ENCODE assay signal across 17 cellular contexts in genomic region chr4:114226968-114227760, GRCh38.
A peak's percentile ranks its signal among the peaks of the same experiment; 100 is the strongest.
DNase-seq lines count a peak whose midpoint lies in the region; ATAC-seq, FAIRE-seq and TF ChIP-seq lines count a peak whose summit lies in the region.
"Had no signal": no experiment of that assay in that cellular context is flagged by ENCODE, and none has a peak within 500 bp of the region (broad histone marks: within the 10 kb centered on the region; RNA-seq: fewer than 3 reads in every experiment).

No MANE protein-coding gene starts in this region.

- H2AFZ ChIP-seq in GM12878 (ENCODE audit: control insufficient read depth, low read depth, low read length), result no peak overlapping the region

- DNase-seq in GM12878 (ENCODE audit: low read depth, low spot score) (no peak), NCI-H510A (lab: John Stamatoyannopoulos, UW) (no peak), C1 segment of cervical spinal cord (lab: John Stamatoyannopoulos, UW) (no peak), NCI-H2029 (lab: John Stamatoyannopoulos, UW) (no peak)
- DNase-seq in stimulated activated CD4-positive, alpha-beta T cell treated with anti-CD3 and anti-CD28 coated beads, Interleukin-2, amount 100 ng/mL, for 48 hours, result no peak
- DNase-seq: activated CD4-positive, alpha-beta T cell treated with anti-CD3 and anti-CD28 coated beads, Interleukin-2, amount 50 U/mL, for 4 hours; activated naive CD4-positive, alpha-beta T cell; NCI-H1105 treated with DMSO at 0.1 percent for 48 hours; NCI-H446 treated with DMSO at 0.1 percent for 48 hours; nucleus accumbens; Peyer's patch had no signal

- ATAC-seq in GM18505 (IDR thresholded peaks at IDR 0.05; ENCODE audit: unreplicated experiment) (peak; percentile 96), GM21360 (IDR thresholded peaks at IDR 0.05; ENCODE audit: unreplicated experiment) (peak; percentile 97), HG03025 (IDR thresholded peaks at IDR 0.05; ENCODE audit: low FRiP score, unreplicated experiment) (peak; percentile 93), GM12878 (peak; percentile 79)

- CTCF ChIA-PET in GM12878 (lab: Yijun Ruan, JAX), result no interaction called here

- in situ Hi-C loops in GM12878 (cut with MboI), result no loop called here

- no peaks in the 10 kb centered on the region for H3K9me3 ChIP-seq in GM12878 (replicated peaks; ENCODE audit: control insufficient read depth, insufficient read depth, low read length)
- H3K9me3 ChIP-seq: Peyer's patch, vagina had no signal

- RAD21 ChIA-PET in GM12878 (lab: Charles Lee; ENCODE audit: unreplicated experiment), result no interaction called here

- no peaks in the 10 kb centered on the region for H4K20me1 ChIP-seq in GM12878 (ENCODE audit: control insufficient read depth, insufficient read depth)

- H3K9ac ChIP-seq in GM12878 (ENCODE audit: control insufficient read depth, insufficient read depth, low read length), result no peak overlapping the region

- H3K36me3 ChIP-seq in GM12878 (ENCODE audit: control insufficient read depth in 2 of 2, insufficient read depth in 2 of 2, low read length in 1 of 2), result no peaks in the 10 kb centered on the region
- H3K36me3 ChIP-seq: cardiac muscle cell, Peyer's patch, vagina had no signal

- no peak overlapping the region for H3K4me3 ChIP-seq in GM12878
- H3K4me3 ChIP-seq: cardiac muscle cell, Peyer's patch, vagina had no signal

- TF ChIP-seq POLR2A in GM18505 (IDR thresholded peaks at IDR 0.05; ENCODE audit: borderline replicate concordance, extremely low read depth, insufficient read depth, insufficient read length) (no peak), GM12878 (IDR thresholded peaks at IDR 0.05; ENCODE audit: low read depth, low read length) (no peak)

- intact Hi-C loops in GM12878 (cut with micrococcal nuclease; ENCODE audit: unreplicated experiment), result no loop called here

- no peaks in the 10 kb centered on the region for H3K79me2 ChIP-seq in GM12878 (ENCODE audit: control insufficient read depth, insufficient read depth, low read length)

- no peak for TF ChIP-seq EP300 in GM12878 (IDR thresholded peaks at IDR 0.05; ENCODE audit: borderline replicate concordance in 1 of 2, control insufficient read depth in 1 of 2, low read depth in 2 of 2, low read length in 2 of 2)

- no peak overlapping the region for H3K4me2 ChIP-seq in GM12878 (ENCODE audit: control insufficient read depth, insufficient read depth)

- H3K27me3 ChIP-seq in GM12878 (replicated peaks in 1 of 2; ENCODE audit: control insufficient read depth in 2 of 2, insufficient read depth in 2 of 2, low read length in 1 of 2), result no peaks in the 10 kb centered on the region; a peak in 1 of 4 replicates
- H3K27me3 ChIP-seq: cardiac muscle cell, Peyer's patch, vagina had no signal

- WGBS in GM12878 (ENCODE audit: insufficient coverage, insufficient replicate concordance, low lambda C conversion rate, missing lambda C conversion rate), result 55% methylated on average over 7 of the region's 7 CpGs

- FAIRE-seq in GM12878 (lab: Jason Lieb, UNC), result no peak

- H3K4me1 ChIP-seq in GM12878 (ENCODE audit: control insufficient read depth, insufficient read depth, low read length), result no peaks in the 10 kb centered on the region
- H3K4me1 ChIP-seq: Peyer's patch, vagina had no signal

- POLR2A ChIA-PET in GM12878 (lab: Charles Lee), result no interaction called here

- SMC1A ChIA-PET in GM12878 (lab: Charles Lee; ENCODE audit: uncharacterized antibody, unreplicated experiment), result no interaction called here

- TF ChIP-seq CTCF in GM12878 (IDR thresholded peaks at IDR 0.05 in 2 of 3, conservative IDR thresholded peaks at IDR 0.05 in 1 of 3; ENCODE audit: control insufficient read depth in 2 of 3, extremely low read depth in 1 of 3, insufficient read depth in 1 of 3, low read depth in 3 of 3, low read length in 3 of 3), result no peak

- no TSS peak for BruUV-seq in GM12878 (replicated peaks; lab: Mats Ljungman, UMichigan)

- no peak for TF ChIP-seq RAD21 in GM12878 (IDR thresholded peaks at IDR 0.05; ENCODE audit: insufficient read depth, low read depth, low read length)

- no peak overlapping the region for H3K27ac ChIP-seq in GM12878 (ENCODE audit: control insufficient read depth, insufficient read depth)
- H3K27ac ChIP-seq: cardiac muscle cell, epithelial cell of prostate, Peyer's patch, vagina had no signal

TF ChIP-seq in GM12878, 131 proteins besides CTCF, POLR2A, EP300 and RAD21:
- TF ChIP-seq TAF1 (IDR thresholded peaks at IDR 0.05; ENCODE audit: borderline replicate concordance, low read depth, low read length) (no peak), SMC3 (IDR thresholded peaks at IDR 0.05; ENCODE audit: borderline replicate concordance, low read length) (no peak), ZZZ3 (IDR thresholded peaks at IDR 0.05; ENCODE audit: control insufficient read depth, insufficient read length, low read depth) (no peak), EZH2 (IDR thresholded peaks at IDR 0.05; ENCODE audit: borderline replicate concordance, control insufficient read depth, low read depth, low read length) (no peak), POLR2AphosphoS2 (IDR thresholded peaks at IDR 0.05; ENCODE audit: low read depth, low read length) (no peak), ZNF622 (IDR thresholded peaks at IDR 0.05) (no peak), FOS (IDR thresholded peaks at IDR 0.05; ENCODE audit: borderline replicate concordance, extremely low read depth, insufficient read length) (no peak)
- TF ChIP-seq, protein P1, sequence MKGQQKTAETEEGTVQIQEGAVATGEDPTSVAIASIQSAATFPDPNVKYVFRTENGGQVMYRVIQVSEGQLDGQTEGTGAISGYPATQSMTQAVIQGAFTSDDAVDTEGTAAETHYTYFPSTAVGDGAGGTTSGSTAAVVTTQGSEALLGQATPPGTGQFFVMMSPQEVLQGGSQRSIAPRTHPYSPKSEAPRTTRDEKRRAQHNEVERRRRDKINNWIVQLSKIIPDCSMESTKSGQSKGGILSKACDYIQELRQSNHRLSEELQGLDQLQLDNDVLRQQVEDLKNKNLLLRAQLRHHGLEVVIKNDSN (IDR thresholded peaks at IDR 0.05; ENCODE audit: borderline replicate concordance, extremely low read length, insufficient read depth, low read depth, low read length), result no peak
- TF ChIP-seq, protein P2, sequence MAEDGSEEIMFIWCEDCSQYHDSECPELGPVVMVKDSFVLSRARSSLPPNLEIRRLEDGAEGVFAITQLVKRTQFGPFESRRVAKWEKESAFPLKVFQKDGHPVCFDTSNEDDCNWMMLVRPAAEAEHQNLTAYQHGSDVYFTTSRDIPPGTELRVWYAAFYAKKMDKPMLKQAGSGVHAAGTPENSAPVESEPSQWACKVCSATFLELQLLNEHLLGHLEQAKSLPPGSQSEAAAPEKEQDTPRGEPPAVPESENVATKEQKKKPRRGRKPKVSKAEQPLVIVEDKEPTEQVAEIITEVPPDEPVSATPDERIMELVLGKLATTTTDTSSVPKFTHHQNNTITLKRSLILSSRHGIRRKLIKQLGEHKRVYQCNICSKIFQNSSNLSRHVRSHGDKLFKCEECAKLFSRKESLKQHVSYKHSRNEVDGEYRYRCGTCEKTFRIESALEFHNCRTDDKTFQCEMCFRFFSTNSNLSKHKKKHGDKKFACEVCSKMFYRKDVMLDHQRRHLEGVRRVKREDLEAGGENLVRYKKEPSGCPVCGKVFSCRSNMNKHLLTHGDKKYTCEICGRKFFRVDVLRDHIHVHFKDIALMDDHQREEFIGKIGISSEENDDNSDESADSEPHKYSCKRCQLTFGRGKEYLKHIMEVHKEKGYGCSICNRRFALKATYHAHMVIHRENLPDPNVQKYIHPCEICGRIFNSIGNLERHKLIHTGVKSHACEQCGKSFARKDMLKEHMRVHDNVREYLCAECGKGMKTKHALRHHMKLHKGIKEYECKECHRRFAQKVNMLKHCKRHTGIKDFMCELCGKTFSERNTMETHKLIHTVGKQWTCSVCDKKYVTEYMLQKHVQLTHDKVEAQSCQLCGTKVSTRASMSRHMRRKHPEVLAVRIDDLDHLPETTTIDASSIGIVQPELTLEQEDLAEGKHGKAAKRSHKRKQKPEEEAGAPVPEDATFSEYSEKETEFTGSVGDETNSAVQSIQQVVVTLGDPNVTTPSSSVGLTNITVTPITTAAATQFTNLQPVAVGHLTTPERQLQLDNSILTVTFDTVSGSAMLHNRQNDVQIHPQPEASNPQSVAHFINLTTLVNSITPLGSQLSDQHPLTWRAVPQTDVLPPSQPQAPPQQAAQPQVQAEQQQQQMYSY (CRISPR knock-in tag; IDR thresholded peaks at IDR 0.05), result no peak
